Comparison of ENCODE assay signal across 9 cellular contexts in genomic region chr7:140390466-140391190, GRCh38.
A peak's percentile ranks its signal among the peaks of the same experiment; 100 is the strongest.
DNase-seq lines count a peak whose midpoint lies in the region; ATAC-seq lines count a peak whose summit lies in the region.
"Had no signal": no experiment of that assay in that cellular context is flagged by ENCODE, and none has a peak within 500 bp of the region (broad histone marks: within the 10 kb centered on the region; RNA-seq: fewer than 3 reads in every experiment).

No MANE protein-coding gene starts in this region.

- DNase-seq in ACHN (peak; percentile 93), astrocyte of the hippocampus (ENCODE audit: low read depth, low spot score) (peak; percentile 79), NCI-H187 treated with DMSO at 0.1 percent for 48 hours (lab: John Stamatoyannopoulos, UW) (no peak), NCI-H2081 (lab: John Stamatoyannopoulos, UW) (no peak)
- no peak for DNase-seq in effector CD4-positive, alpha-beta T cell
- no peak for DNase-seq in effector CD8-positive, alpha-beta T cell (lab: John Stamatoyannopoulos, UW)
- DNase-seq: natural killer cell had no signal

- peak; percentile 74 for ATAC-seq in GM19025 (IDR thresholded peaks at IDR 0.05; ENCODE audit: low read depth, unreplicated experiment)
- peak; percentile 70 for ATAC-seq in HG03342 (IDR thresholded peaks at IDR 0.05; ENCODE audit: unreplicated experiment)

- in situ Hi-C loops in ACHN (cut with HindIII; ENCODE audit: low pct_ligation_motif_present, low pct_unique_long_range_greater_than_20kb, low sequenced_read_pairs), result no loop called here

Comparison
In these comparisons a context has a peak if more than half of its experiments do, and no peak if none do; other contexts are left out.
1. DNase-seq: peak in ACHN (single experiment) and astrocyte of the hippocampus (single experiment); none in NCI-H187 treated with DMSO at 0.1 percent for 48 hours (single experiment), NCI-H2081 (0 of 2), effector CD4-positive, alpha-beta T cell (single experiment) and effector CD8-positive, alpha-beta T cell (single experiment).